Comparison of ENCODE assay signal across 16 cellular contexts in genomic region chr16:57797526-57798266, GRCh38. TPM values are rescaled to one million over a fixed set of nuclear protein-coding genes. Genes with fewer than 3 reads are reported as not detected.
DNase-seq lines count a peak whose midpoint lies in the region; ATAC-seq and TF ChIP-seq lines count a peak whose summit lies in the region.
"Had no signal": no experiment of that assay in that cellular context is flagged by ENCODE, and none has a peak within 500 bp of the region (broad histone marks: within the 10 kb centered on the region; RNA-seq: fewer than 3 reads in every experiment).

No MANE protein-coding gene starts in this region.

- H3K27me3 ChIP-seq in A673 (replicated peaks; ENCODE audit: insufficient read depth, low read depth, low read length, poor library complexity): no peaks in the 10 kb centered on the region
- H3K27me3 ChIP-seq: tibial artery had no signal

- no peak overlapping the region for H3K27ac Mint-ChIP-seq in HFFc6
- no peak overlapping the region for H3K27ac Mint-ChIP-seq in CD14-positive monocyte
- H3K27ac Mint-ChIP-seq: activated CD4-positive, alpha-beta T cell treated with anti-CD3 and anti-CD28 coated beads, Interleukin-2, amount 10 ng/mL, durations not matched to agents 7 days and 5 days; B cell; IgD-negative memory B cell had no signal

- peak overlapping the region; percentile 68 for H3K4me3 ChIP-seq in A673 (ENCODE audit: low read depth, low read length, poor library complexity, severe bottlenecking)
- H3K4me3 ChIP-seq in mucosa of descending colon: no peak overlapping the region
- H3K4me3 ChIP-seq: GM23248, tibial artery had no signal

- H3K27me3 Mint-ChIP-seq in HFFc6 (ENCODE audit: insufficient read depth): no peaks in the 10 kb centered on the region
- peaks cover 27 to 50% (median 28%) of the 10 kb centered on the region in 3 donors for H3K27me3 Mint-ChIP-seq in CD14-positive monocyte (ENCODE audit: low read depth in 3 of 3)

- H3K27ac ChIP-seq in A673 (ENCODE audit: low read depth, low read length, poor library complexity, severe bottlenecking): peak overlapping the region; percentile 94
- H3K27ac ChIP-seq: GM23248, tibial artery had no signal

- H3K4me3 Mint-ChIP-seq in HFFc6 (no peak overlapping the region), CD14-positive monocyte (no peak overlapping the region)
- H3K4me3 Mint-ChIP-seq: activated CD4-positive, alpha-beta T cell treated with anti-CD3 and anti-CD28 coated beads, Interleukin-2, amount 10 ng/mL, durations not matched to agents 7 days and 5 days; B cell had no signal

- H3K4me1 ChIP-seq in A673 (ENCODE audit: insufficient read depth, low read length, poor library complexity, severe bottlenecking): peaks cover 47% of the 10 kb centered on the region
- peaks cover 35% of the 10 kb centered on the region for H3K4me1 ChIP-seq in mucosa of descending colon (ENCODE audit: low read depth)

- H3K9me3 Mint-ChIP-seq in HFFc6 (no peaks in the 10 kb centered on the region), CD14-positive monocyte (peaks cover 0 to 6% (median 2%) of the 10 kb centered on the region in 7 donors)
- H3K9me3 Mint-ChIP-seq: activated CD4-positive, alpha-beta T cell treated with anti-CD3 and anti-CD28 coated beads, Interleukin-2, amount 10 ng/mL, durations not matched to agents 7 days and 5 days; IgD-negative memory B cell had no signal

- POLR2A ChIA-PET in A673 (lab: Charles Lee; ENCODE audit: low non-redundant PET): no interaction called here

- CTCF ChIA-PET in A673 (lab: Charles Lee): no interaction called here

- peaks cover 48% of the 10 kb centered on the region for H3K36me3 ChIP-seq in A673 (ENCODE audit: insufficient read depth, low read length, poor library complexity, severe bottlenecking)
- H3K36me3 ChIP-seq in mucosa of descending colon (ENCODE audit: low read depth): no peaks in the 10 kb centered on the region

- peak; percentile 77 for ATAC-seq in esophagus mucosa
- peak; percentile 54 for ATAC-seq in mucosa of descending colon
- ATAC-seq in HG03354 (IDR thresholded peaks at IDR 0.05; ENCODE audit: poor library complexity, severe bottlenecking, unreplicated experiment): no peak

- intact Hi-C loops in A673 (cut with micrococcal nuclease; ENCODE audit: unreplicated experiment) (loop anchor here (5.0 kb wide), 2 partner anchors 65 to 205 kb away; partner anchors contain the start of genes USB1 and ZNF319), mucosa of descending colon (cut with DNase I, micrococcal nuclease) (loop anchor here in 1 of 2 donors (10.0 kb wide), 1 partner anchor 67 kb away; no protein-coding TSS in a partner anchor), CD14-positive monocyte (cut with micrococcal nuclease) (no loop called here)

- H3K4me1 Mint-ChIP-seq in HFFc6 (ENCODE audit: low read depth): peaks cover 33% of the 10 kb centered on the region
- H3K4me1 Mint-ChIP-seq in CD14-positive monocyte: peaks cover 37% of the 10 kb centered on the region

- H3K9me3 ChIP-seq in A673 (ENCODE audit: low read depth, low read length, poor library complexity, severe bottlenecking) (no peaks in the 10 kb centered on the region), mucosa of descending colon (no peaks in the 10 kb centered on the region)
- H3K9me3 ChIP-seq: tibial artery had no signal

- DNase-seq in A673 (ENCODE audit: low spot score) (peak; percentile 38), NCI-H226 (peak; percentile 77), mucosa of descending colon (peak in 2 of 3 donors; percentile 46 to 53), HFFc6 (no peak), CD14-positive monocyte (ENCODE audit: low spot score) (no peak), OCI-M2 (lab: John Stamatoyannopoulos, UW; ENCODE audit: unreplicated experiment) (no peak)
- DNase-seq: activated CD4-positive, alpha-beta T cell treated with anti-CD3 and anti-CD28 coated beads, Interleukin-2, amount 10 ng/mL, durations not matched to agents 7 days and 5 days; amygdala; GM23248; hippocampal formation; OCI-M1; tibial artery had no signal

- no TSS peak for BruUV-seq in A673 (replicated peaks; lab: Mats Ljungman, UMichigan)

- no peak for TF ChIP-seq CTCF in A673 (conservative IDR thresholded peaks at IDR 0.05; ENCODE audit: low read depth, low read length)
- TF ChIP-seq CTCF in mucosa of descending colon (IDR thresholded peaks at IDR 0.05): no peak
- no peak for TF ChIP-seq CTCF in HFFc6 (IDR thresholded peaks at IDR 0.05)
- TF ChIP-seq CTCF in CD14-positive monocyte (IDR thresholded peaks at IDR 0.05): no peak

- H3K36me3 Mint-ChIP-seq in HFFc6 (ENCODE audit: low read depth): peaks cover 21% of the 10 kb centered on the region
- peaks cover 2 to 5% of the 10 kb centered on the region in 2 donors for H3K36me3 Mint-ChIP-seq in CD14-positive monocyte
- H3K36me3 Mint-ChIP-seq: IgD-negative memory B cell had no signal

RNA-seq across cellular contexts. Expression of gene KIFC3, which starts 4.6 kb away (rescaled TPM):
- total RNA-seq in A673 (2021): 198 and 201 TPM in 2 replicates
- 20.6 TPM for total RNA-seq in esophagus mucosa
- total RNA-seq in mucosa of descending colon: 10 to 100 TPM in 1 of 3 donors, 1 to 10 TPM in 2; 3.7 to 17.2 (median 8.3) TPM
- total RNA-seq in HFFc6 (2021; fragmentation: NEBNext Ultra II Directional; extraction: Animal tissue kit (Norgen Biotek cat#: 25700)): 10 to 100 TPM; 51.8 to 81.5 (median 72.7) TPM
- under 1 TPM in 1 of 2 donors, not detected in 1; 0.24 TPM for polyA plus RNA-seq in CD14-positive monocyte
- total RNA-seq: activated CD4-positive, alpha-beta T cell treated with anti-CD3 and anti-CD28 coated beads, Interleukin-2, amount 10 ng/mL, durations not matched to agents 7 days and 5 days had no signal
- polyA plus RNA-seq: IgD-negative memory B cell had no signal

Comparison
In these comparisons a context has a peak if more than half of its experiments do, and no peak if none do; other contexts are left out.
1. DNase-seq: peak in A673 (single experiment), NCI-H226 (single experiment) and mucosa of descending colon (2 of 3); none in HFFc6 (single experiment), CD14-positive monocyte (single experiment) and OCI-M2 (single experiment).